21 cellular contexts compared by ENCODE assay signal in the genomic region with DNA sequence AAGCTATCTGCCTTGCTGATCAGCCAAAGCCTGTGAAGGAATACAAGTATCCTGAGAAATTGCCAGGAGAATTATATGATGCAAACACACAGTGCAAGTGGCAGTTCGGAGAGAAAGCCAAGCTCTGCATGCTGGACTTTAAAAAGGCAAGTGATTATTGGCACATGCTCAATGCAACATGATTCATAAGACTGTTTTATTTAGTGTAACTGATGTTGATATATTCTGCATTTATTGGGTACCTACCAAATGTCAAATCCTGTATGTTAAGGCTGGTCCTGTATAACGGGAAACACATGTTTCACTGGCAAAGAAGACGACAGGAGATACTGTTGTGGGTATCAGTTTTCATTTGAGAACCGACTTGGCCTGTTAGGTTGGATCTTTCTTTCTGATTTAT.
DNase-seq lines count a peak whose midpoint lies in the region; TF ChIP-seq lines count a peak whose summit lies in the region.
"Had no signal": no experiment of that assay in that cellular context is flagged by ENCODE, and none has a peak within 500 bp of the region (broad histone marks: within the 10 kb centered on the region; RNA-seq: fewer than 3 reads in every experiment).

No MANE protein-coding gene starts in this region.

- intact Hi-C loops in prostate gland (cut with DNase I): no loop called here

- no peaks in the 10 kb centered on the region for H3K36me3 ChIP-seq in prostate gland
- H3K36me3 ChIP-seq: colonic mucosa, SJCRH30 had no signal

- TF ChIP-seq POLR2A in prostate gland (IDR thresholded peaks at IDR 0.05): no peak

- H3K27me3 ChIP-seq in prostate gland (replicated peaks; ENCODE audit: insufficient read depth): no peaks in the 10 kb centered on the region
- H3K27me3 ChIP-seq: body of pancreas, colonic mucosa, SJCRH30 had no signal

- peak; percentile 73 for DNase-seq in G401 (ENCODE audit: low spot score)
- DNase-seq in RPMI7951 (ENCODE audit: low read depth): peak; percentile 34
- DNase-seq in fibroblast of mammary gland (ENCODE audit: low read depth): peak; percentile 44
- DNase-seq in prostate gland (ENCODE audit: low spot score): peak; percentile 81
- DNase-seq in DMS 273 treated with DMSO at 0.1 percent for 48 hours (lab: John Stamatoyannopoulos, UW): no peak
- no peak for DNase-seq in stimulated activated CD4-positive, alpha-beta T cell treated with anti-CD3 and anti-CD28 coated beads, Interleukin-4, amount 100 ng/mL, for 1 hour
- no peak for DNase-seq in GDM1 (lab: John Stamatoyannopoulos, UW)
- DNase-seq: activated CD4-positive, alpha-beta T cell treated with anti-CD3 and anti-CD28 coated beads for 1 hour; activated CD8-positive, alpha-beta T cell treated with anti-CD3 and anti-CD28 coated beads for 36 hours; activated gamma-delta T cell; activated T-cell treated with anti-CD3 and anti-CD28 coated beads for 4 hours; body of pancreas; colonic mucosa; glutamatergic neuron; HCEC 1CT; NCI-H1436; NCI-H510A treated with DMSO at 0.1 percent for 48 hours; SJCRH30; small intestine; stimulated activated CD4-positive, alpha-beta T cell treated with anti-CD3 and anti-CD28 coated beads, Interleukin-2, amount 100 ng/mL, for 24 hours; T-helper 1 cell had no signal

- no peak overlapping the region for H3K27ac ChIP-seq in prostate gland
- H3K27ac ChIP-seq: body of pancreas, colonic mucosa, SJCRH30 had no signal

- H3K4me1 ChIP-seq in prostate gland (replicated peaks): no peaks in the 10 kb centered on the region
- H3K4me1 ChIP-seq: body of pancreas, colonic mucosa, SJCRH30 had no signal

- TF ChIP-seq CTCF in fibroblast of mammary gland (conservative IDR thresholded peaks at IDR 0.05; ENCODE audit: control insufficient read depth, insufficient read depth, low read depth, low read length): no peak
- no peak for TF ChIP-seq CTCF in prostate gland (IDR thresholded peaks at IDR 0.05)

- WGBS in prostate gland: 16% methylated on average over 4 of the region's 4 CpGs

- in situ Hi-C loops in G401 (cut with HindIII; ENCODE audit: low sequenced_read_pairs): no loop called here

- H3K9me3 ChIP-seq in prostate gland: no peaks in the 10 kb centered on the region
- H3K9me3 ChIP-seq: body of pancreas, colonic mucosa, SJCRH30 had no signal

- H3K4me3 ChIP-seq in fibroblast of mammary gland (ENCODE audit: control insufficient read depth, low read depth, low read length) (no peak overlapping the region), prostate gland (no peak overlapping the region)
- H3K4me3 ChIP-seq: body of pancreas, colonic mucosa, SJCRH30 had no signal

Comparison
In these comparisons a context has a peak if more than half of its experiments do, and no peak if none do; other contexts are left out.
1. DNase-seq: peak in G401 (single experiment), RPMI7951 (single experiment), fibroblast of mammary gland (single experiment) and prostate gland (single experiment); none in DMS 273 treated with DMSO at 0.1 percent for 48 hours (single experiment), stimulated activated CD4-positive, alpha-beta T cell treated with anti-CD3 and anti-CD28 coated beads, Interleukin-4, amount 100 ng/mL, for 1 hour (single experiment) and GDM1 (single experiment).